8 cellular contexts compared by ENCODE assay signal in the genomic region with DNA sequence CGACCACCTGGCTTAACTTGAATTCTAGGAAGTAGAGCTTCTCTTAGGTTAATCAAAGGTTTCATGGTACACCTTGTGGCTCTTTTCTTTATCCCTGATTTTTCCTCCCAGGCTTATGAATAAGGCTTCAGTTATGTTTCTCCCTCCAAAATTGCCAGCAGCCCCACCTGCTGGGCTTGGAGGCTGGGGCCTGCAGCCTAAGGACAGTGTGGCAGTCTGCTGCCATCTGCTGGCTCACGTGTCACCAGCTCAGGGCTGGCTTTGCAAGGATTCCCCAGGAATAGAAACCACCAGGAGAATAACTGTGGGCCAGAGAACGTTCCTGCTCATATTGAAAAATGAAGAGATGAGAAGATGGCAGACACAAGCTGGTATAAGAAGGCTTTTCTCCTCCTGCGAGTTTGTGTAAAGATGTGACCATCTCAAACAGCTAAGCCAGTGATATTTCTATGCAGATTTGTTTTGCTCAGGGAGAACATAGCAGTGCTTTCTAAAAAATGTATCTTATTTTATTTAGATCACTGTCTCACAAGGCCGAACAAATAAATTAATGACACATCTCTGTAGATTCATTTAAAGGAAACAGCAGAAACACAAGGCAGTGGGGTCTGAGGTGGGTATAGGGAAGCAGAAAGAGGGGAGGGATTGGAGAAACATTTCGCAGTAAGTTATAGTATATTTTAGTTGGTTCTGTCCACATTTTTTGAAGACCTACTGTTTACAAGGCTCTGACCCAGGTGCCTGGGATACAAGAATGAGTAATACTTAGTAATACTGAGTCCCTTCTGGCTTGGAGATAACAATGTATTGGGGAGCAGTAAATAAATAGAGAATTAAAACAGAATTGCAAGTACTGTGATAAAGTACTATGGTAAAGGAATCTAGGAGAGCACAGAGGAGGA.
DNase-seq lines count a peak whose midpoint lies in the region; ATAC-seq, FAIRE-seq and TF ChIP-seq lines count a peak whose summit lies in the region.

No MANE protein-coding gene starts in this region.

- H2AFZ ChIP-seq in HepG2 (ENCODE audit: low read length) = no peak overlapping the region

- TF ChIP-seq RAD21 in HepG2 (CRISPR knock-in tag; IDR thresholded peaks at IDR 0.05) = peak; percentile 90

- BruUV-seq in HepG2 (replicated peaks; lab: Mats Ljungman, UMichigan) = no TSS peak

- no peak for TF ChIP-seq POLR2A in HepG2 (IDR thresholded peaks at IDR 0.05; ENCODE audit: insufficient read depth in 1 of 2, low read depth in 2 of 2, low read length in 2 of 2)

- no peaks in the 10 kb centered on the region for H3K27me3 ChIP-seq in colonic mucosa
- no peaks in the 10 kb centered on the region for H3K27me3 ChIP-seq in HepG2 (ENCODE audit: control insufficient read depth in 1 of 2, insufficient read depth in 2 of 2, low read length in 2 of 2)

- H3K9ac ChIP-seq in colonic mucosa (ENCODE audit: low read depth in 2 of 2, low read length in 2 of 2) = no peak overlapping the region
- no peak overlapping the region for H3K9ac ChIP-seq in HepG2 (ENCODE audit: insufficient read depth, low read depth, low read length)

- in situ Hi-C loops in HepG2 (cut with HindIII; ENCODE audit: extremely low pct_ligation_motif_present, low pct_unique_long_range_greater_than_20kb) = loop anchor here (5.0 kb wide), 1 partner anchor 281 kb away; no protein-coding TSS in a partner anchor

- CTCF ChIA-PET in HepG2 (lab: Yijun Ruan, JAX; ENCODE audit: low intra/inter-chr PET ratio, low total read pairs) = interaction anchor here (1.4 to 4.5 kb wide), 4 partner anchors 203 to 1007 kb away, joined by 5 to 89 read pairs (median 11); no protein-coding TSS in a partner anchor

- H4K20me1 ChIP-seq in HepG2 (ENCODE audit: insufficient read depth, low read length) = no peaks in the 10 kb centered on the region

- H3K4me1 ChIP-seq in colonic mucosa = no peaks in the 10 kb centered on the region
- no peaks in the 10 kb centered on the region for H3K4me1 ChIP-seq in HepG2 (ENCODE audit: insufficient read depth, low read length)

- peak; percentile 67 for ATAC-seq in GM19395 (IDR thresholded peaks at IDR 0.05; ENCODE audit: unreplicated experiment)
- peak; percentile 70 for ATAC-seq in HG03521 (IDR thresholded peaks at IDR 0.05; ENCODE audit: unreplicated experiment)
- peak; percentile 100 for ATAC-seq in HepG2

- DNase-seq in NCI-H526 (lab: John Stamatoyannopoulos, UW) (peak; percentile 84 to 94), colonic mucosa (peak; percentile 83), HepG2 (ENCODE audit: low spot score) (peak; percentile 75)
- DNase-seq in activated CD4-positive, alpha-beta T cell treated with anti-CD3 and anti-CD28 coated beads for 48 hours = peak; percentile 84
- peak; percentile 55 to 71 (median 58) for DNase-seq in stimulated activated CD4-positive, alpha-beta T cell treated with anti-CD3 and anti-CD28 coated beads, TNF-alpha, amount 100 ng/mL, for 24 hours (ENCODE audit: low read depth in 3 of 3)

- TF ChIP-seq EP300 in HepG2 (IDR thresholded peaks at IDR 0.05; ENCODE audit: low read depth in 2 of 2, low read length in 2 of 2) = no peak
- no peak for TF ChIP-seq EP300 in HepG2 (CRISPR knock-in tag; IDR thresholded peaks at IDR 0.05; ENCODE audit: borderline replicate concordance)

- H3K4me3 ChIP-seq in colonic mucosa = no peak overlapping the region
- H3K4me3 ChIP-seq in HepG2 (replicated peaks in 1 of 3; ENCODE audit: insufficient read depth in 1 of 3, low read depth in 2 of 3, low read length in 3 of 3) = no peak overlapping the region

- H3K79me2 ChIP-seq in HepG2 (ENCODE audit: insufficient read depth, low read length) = no peaks in the 10 kb centered on the region

- intact Hi-C loops in colonic mucosa (cut with DNase I) (loop anchor here (2.0 to 5.0 kb wide), 2 partner anchors 282 to 526 kb away; no protein-coding TSS in a partner anchor), HepG2 (cut with micrococcal nuclease; ENCODE audit: unreplicated experiment) (loop anchor here (1.0 to 2.0 kb wide), 2 partner anchors 204 to 284 kb away; no protein-coding TSS in a partner anchor)

- WGBS in HepG2 (ENCODE audit: low lambda C conversion rate) = 20% methylated on average over 6 of the region's 6 CpGs

- FAIRE-seq in HepG2 (lab: Jason Lieb, UNC) = peak; percentile 80

- no peak overlapping the region for H3K4me2 ChIP-seq in HepG2 (ENCODE audit: low read depth, low read length)

- POLR2A ChIA-PET in HepG2 (lab: Yijun Ruan, JAX) = no interaction called here

- peak; percentile 99 for TF ChIP-seq CTCF in C4-2B (conservative IDR thresholded peaks at IDR 0.05)
- TF ChIP-seq CTCF in colonic mucosa (IDR thresholded peaks at IDR 0.05) = peak; percentile 96
- TF ChIP-seq CTCF in HepG2 (CRISPR knock-in tag; IDR thresholded peaks at IDR 0.05) = peak; percentile 97

- H3K36me3 ChIP-seq in colonic mucosa = no peaks in the 10 kb centered on the region
- no peaks in the 10 kb centered on the region for H3K36me3 ChIP-seq in HepG2 (replicated peaks in 1 of 2; ENCODE audit: control insufficient read depth in 1 of 2, insufficient read depth in 2 of 2, low read length in 2 of 2)

- H3K27ac ChIP-seq in C4-2B (no peak overlapping the region), colonic mucosa (no peak overlapping the region), HepG2 (ENCODE audit: extremely low read length, insufficient read depth, low read length) (no peak overlapping the region)

- H3K9me3 ChIP-seq in colonic mucosa = no peaks in the 10 kb centered on the region
- no peaks in the 10 kb centered on the region for H3K9me3 ChIP-seq in HepG2 (ENCODE audit: low read length)

TF ChIP-seq in HepG2, 621 proteins besides CTCF, POLR2A, EP300 and RAD21 (continues in another document):
- TF ChIP-seq, protein P1, sequence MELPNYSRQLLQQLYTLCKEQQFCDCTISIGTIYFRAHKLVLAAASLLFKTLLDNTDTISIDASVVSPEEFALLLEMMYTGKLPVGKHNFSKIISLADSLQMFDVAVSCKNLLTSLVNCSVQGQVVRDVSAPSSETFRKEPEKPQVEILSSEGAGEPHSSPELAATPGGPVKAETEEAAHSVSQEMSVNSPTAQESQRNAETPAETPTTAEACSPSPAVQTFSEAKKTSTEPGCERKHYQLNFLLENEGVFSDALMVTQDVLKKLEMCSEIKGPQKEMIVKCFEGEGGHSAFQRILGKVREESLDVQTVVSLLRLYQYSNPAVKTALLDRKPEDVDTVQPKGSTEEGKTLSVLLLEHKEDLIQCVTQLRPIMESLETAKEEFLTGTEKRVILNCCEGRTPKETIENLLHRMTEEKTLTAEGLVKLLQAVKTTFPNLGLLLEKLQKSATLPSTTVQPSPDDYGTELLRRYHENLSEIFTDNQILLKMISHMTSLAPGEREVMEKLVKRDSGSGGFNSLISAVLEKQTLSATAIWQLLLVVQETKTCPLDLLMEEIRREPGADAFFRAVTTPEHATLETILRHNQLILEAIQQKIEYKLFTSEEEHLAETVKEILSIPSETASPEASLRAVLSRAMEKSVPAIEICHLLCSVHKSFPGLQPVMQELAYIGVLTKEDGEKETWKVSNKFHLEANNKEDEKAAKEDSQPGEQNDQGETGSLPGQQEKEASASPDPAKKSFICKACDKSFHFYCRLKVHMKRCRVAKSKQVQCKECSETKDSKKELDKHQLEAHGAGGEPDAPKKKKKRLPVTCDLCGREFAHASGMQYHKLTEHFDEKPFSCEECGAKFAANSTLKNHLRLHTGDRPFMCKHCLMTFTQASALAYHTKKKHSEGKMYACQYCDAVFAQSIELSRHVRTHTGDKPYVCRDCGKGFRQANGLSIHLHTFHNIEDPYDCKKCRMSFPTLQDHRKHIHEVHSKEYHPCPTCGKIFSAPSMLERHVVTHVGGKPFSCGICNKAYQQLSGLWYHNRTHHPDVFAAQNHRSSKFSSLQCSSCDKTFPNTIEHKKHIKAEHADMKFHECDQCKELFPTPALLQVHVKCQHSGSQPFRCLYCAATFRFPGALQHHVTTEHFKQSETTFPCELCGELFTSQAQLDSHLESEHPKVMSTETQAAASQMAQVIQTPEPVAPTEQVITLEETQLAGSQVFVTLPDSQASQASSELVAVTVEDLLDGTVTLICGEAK (IDR thresholded peaks at IDR 0.05) = no peak
- TF ChIP-seq, protein P1 (CRISPR knock-in tag; IDR thresholded peaks at IDR 0.05) = no peak
- TF ChIP-seq ZFY (CRISPR knock-in tag; IDR thresholded peaks at IDR 0.05) = 0 out of 2 replicates have a peak, but pooled peaks have one; percentile 31
- TF ChIP-seq, protein P2, sequence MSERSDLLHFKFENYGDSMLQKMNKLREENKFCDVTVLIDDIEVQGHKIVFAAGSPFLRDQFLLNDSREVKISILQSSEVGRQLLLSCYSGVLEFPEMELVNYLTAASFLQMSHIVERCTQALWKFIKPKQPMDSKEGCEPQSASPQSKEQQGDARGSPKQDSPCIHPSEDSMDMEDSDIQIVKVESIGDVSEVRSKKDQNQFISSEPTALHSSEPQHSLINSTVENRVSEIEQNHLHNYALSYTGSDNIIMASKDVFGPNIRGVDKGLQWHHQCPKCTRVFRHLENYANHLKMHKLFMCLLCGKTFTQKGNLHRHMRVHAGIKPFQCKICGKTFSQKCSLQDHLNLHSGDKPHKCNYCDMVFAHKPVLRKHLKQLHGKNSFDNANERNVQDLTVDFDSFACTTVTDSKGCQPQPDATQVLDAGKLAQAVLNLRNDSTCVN (CRISPR knock-in tag; IDR thresholded peaks at IDR 0.05; ENCODE audit: borderline replicate concordance) = no peak
